ENCODE assay signal across 7 cellular contexts in genomic region chr7:135211946-135212685, GRCh38. TPM values are rescaled to one million over a fixed set of nuclear protein-coding genes. Genes with fewer than 3 reads are reported as not detected.
A peak's percentile ranks its signal among the peaks of the same experiment; 100 is the strongest.
DNase-seq lines count a peak whose midpoint lies in the region; ATAC-seq and TF ChIP-seq lines count a peak whose summit lies in the region.
"Not testable (repeated sequence)": the region's sequence is repeated elsewhere in the genome, so short reads cannot be mapped to it uniquely, and the experiment has no call there.

No MANE protein-coding gene starts in this region.

- not testable (repeated sequence) for TF ChIP-seq CTCF in LNCaP clone FGC (IDR thresholded peaks at IDR 0.05; ENCODE audit: control insufficient read depth, extremely low read depth, insufficient read depth); WERI-Rb-1 (IDR thresholded peaks at IDR 0.05; ENCODE audit: low read depth, low read length); lower lobe of right lung (IDR thresholded peaks at IDR 0.05); psoas muscle (IDR thresholded peaks at IDR 0.05)

- ATAC-seq in lower lobe of right lung = peak in 1 of 2 donors; percentile 15
- peak in 2 of 4 donors; percentile 18 to 50 for ATAC-seq in psoas muscle

- WGBS in psoas muscle, 3 donors = 29 to 35% (median 34%) methylated on average over 29 to 30 of the region's 30 CpGs

- intact Hi-C loops in lower lobe of right lung (cut with DNase I); psoas muscle (cut with DNase I): not testable (repeated sequence)

- not testable (repeated sequence) for H3K27me3 ChIP-seq in WERI-Rb-1 (ENCODE audit: insufficient read depth, low read depth, severe bottlenecking); lower lobe of right lung (ENCODE audit: low read depth); psoas muscle (ENCODE audit: insufficient read depth in 3 of 3, low read length in 2 of 3)

- H3K27ac ChIP-seq in WERI-Rb-1 (peak overlapping the region; percentile 80), lower lobe of right lung (peak overlapping the region; percentile 96), psoas muscle (peak overlapping the region; percentile 93)

- DNase-seq in GM04504 (ENCODE audit: low read depth) = peak; percentile 40
- not testable (repeated sequence) for DNase-seq in LNCaP clone FGC (ENCODE audit: low read depth); WERI-Rb-1; lower lobe of right lung
- peak; percentile 24 for DNase-seq in brain pericyte (ENCODE audit: low read depth, low spot score)
- DNase-seq in fibroblast of the conjunctiva (ENCODE audit: low read depth) = peak; percentile 43
- peak; percentile 45 to 74 for DNase-seq in psoas muscle

- not testable (repeated sequence) for H3K9me3 ChIP-seq in WERI-Rb-1 (ENCODE audit: severe bottlenecking); lower lobe of right lung; psoas muscle

- H3K36me3 ChIP-seq in WERI-Rb-1; lower lobe of right lung; psoas muscle (ENCODE audit: insufficient read depth in 1 of 2, low read depth in 1 of 2): not testable (repeated sequence)

- peaks cover 36% of the 10 kb centered on the region for H3K4me1 ChIP-seq in lower lobe of right lung
- H3K4me1 ChIP-seq in psoas muscle = peaks cover 12% of the 10 kb centered on the region

- H3K4me3 ChIP-seq in LNCaP clone FGC (ENCODE audit: low read depth, low read length) (peak overlapping the region; percentile 79), WERI-Rb-1 (ENCODE audit: low read depth, low read length) (peak overlapping the region; percentile 60), lower lobe of right lung (peak overlapping the region; percentile 84), psoas muscle (peak overlapping the region; percentile 99)

RNA-seq across cellular contexts. Expression of gene WDR91, which starts 0.8 kb away (rescaled TPM):
- total RNA-seq in lower lobe of right lung (27.1 TPM), psoas muscle (10 to 100 TPM in 1 of 4 donors, 1 to 10 TPM in 3; 4.8 to 23.6 (median 8.5) TPM)
- 1 to 10 TPM; 2.7 to 4.0 (median 2.8) TPM for polyA plus RNA-seq in psoas muscle

RNA-seq across cellular contexts. Expression of gene STRA8, which starts 21.5 kb away (rescaled TPM):
- total RNA-seq in lower lobe of right lung (not detected), psoas muscle (not detected)
- not detected for polyA plus RNA-seq in psoas muscle

RNA-seq across cellular contexts. Expression of gene CYREN, which starts 41.6 kb away (rescaled TPM):
- total RNA-seq in lower lobe of right lung (39.6 TPM), psoas muscle (10 to 100 TPM; 20.6 to 29.4 (median 25.3) TPM)
- polyA plus RNA-seq in psoas muscle = 10 to 100 TPM; 25.0 to 61.2 (median 46.3) TPM
